In the genomic region with DNA sequence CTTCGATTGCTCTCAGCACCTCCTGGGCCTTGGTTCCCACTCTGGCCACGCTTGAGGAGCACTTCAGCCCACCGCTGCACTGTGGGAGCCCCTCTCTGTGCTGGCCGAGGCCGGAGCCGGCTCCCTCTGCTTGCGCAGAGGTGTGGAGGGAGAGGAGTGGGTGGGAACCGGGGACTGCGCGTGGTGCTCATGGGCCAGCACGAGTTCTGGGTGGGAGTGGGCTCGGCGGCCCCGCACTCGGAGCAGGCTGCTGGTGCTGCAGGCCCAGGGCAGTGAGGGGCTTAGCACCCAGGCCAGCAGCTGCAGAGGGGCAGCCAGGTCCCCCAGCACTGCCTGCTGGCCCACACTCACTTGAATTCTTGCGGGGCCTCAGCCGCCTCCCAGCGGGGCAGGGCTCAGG, we compare ENCODE assay signal across 4 cellular contexts. TPM values are rescaled to one million over a fixed set of nuclear protein-coding genes. Genes with fewer than 3 reads are reported as not detected.
"Had no signal": no experiment of that assay in that cellular context is flagged by ENCODE, and none has a peak within 500 bp of the region (broad histone marks: within the 10 kb centered on the region; RNA-seq: fewer than 3 reads in every experiment).

No MANE protein-coding gene starts in this region.

- DNase-seq: GDM1, GF-D8 had no signal

- ATAC-seq: GM12878 had no signal

- H3K4me3 ChIP-seq: GM12878 had no signal

RNA-seq across cellular contexts. Expression of a gene that starts 12.2 kb away (rescaled TPM):
- total RNA-seq: G401, GM12878 had no signal
- polyA plus RNA-seq: GM12878 had no signal

RNA-seq across cellular contexts. Expression of a gene that starts 16.1 kb away (rescaled TPM):
- total RNA-seq: G401, GM12878 had no signal
- polyA plus RNA-seq: GM12878 had no signal

RNA-seq across cellular contexts. Expression of a gene that starts 34.9 kb away (rescaled TPM):
- total RNA-seq: G401, GM12878 had no signal
- polyA plus RNA-seq: GM12878 had no signal
